Comparison of ENCODE assay signal across 8 cellular contexts in genomic region chr10:96586419-96587254, GRCh38. TPM values are rescaled to one million over a fixed set of nuclear protein-coding genes. Genes with fewer than 3 reads are reported as not detected.
DNase-seq lines count a peak whose midpoint lies in the region; ATAC-seq and TF ChIP-seq lines count a peak whose summit lies in the region.

TM9SF3 (minus strand) TSS chr10:96587012; CDS start chr10:96586835, 177 bp downstream.

- in situ Hi-C loops in IMR-90 (cut with MboI; ENCODE audit: low sequenced_read_pairs) = no loop called here

- H3K27ac ChIP-seq in IMR-90 (ENCODE audit: insufficient read depth, low read length) (peak within 1 kb of the TSS; percentile 95), RWPE2 (ENCODE audit: poor library complexity, severe bottlenecking) (peak within 1 kb of the TSS; percentile 84), neural cell (ENCODE audit: low read length) (peak within 1 kb of the TSS; percentile 87), stomach (peak within 1 kb of the TSS; percentile 97 to 100 (median 99))

- H3F3A ChIP-seq in neural cell (ENCODE audit: insufficient read depth, low read length, poor library complexity, severe bottlenecking) = no peaks in the 10 kb centered on the region

- H3K36me3 ChIP-seq in IMR-90 (ENCODE audit: control insufficient read depth, insufficient read depth, low read length) (no peaks in the 10 kb centered on the region), RWPE2 (ENCODE audit: low read depth) (peaks cover 13% of the 10 kb centered on the region), neural cell (ENCODE audit: insufficient read depth, low read length) (no peaks in the 10 kb centered on the region), stomach (no peaks in the 10 kb centered on the region)

- ATAC-seq in GM21515 (IDR thresholded peaks at IDR 0.05; ENCODE audit: unreplicated experiment) (peak; percentile 70), IMR-90 (ENCODE audit: low read depth) (peak; percentile 87), RWPE2 (ENCODE audit: low read depth) (peak; percentile 80)

- H3K4me2 ChIP-seq in IMR-90 (ENCODE audit: low read depth, low read length) (peak within 1 kb of the TSS; percentile 100), neural cell (ENCODE audit: low read length) (peak within 1 kb of the TSS; percentile 98)

- H3K27me3 ChIP-seq in IMR-90 (ENCODE audit: control insufficient read depth, insufficient read depth, low read length) (no peaks in the 10 kb centered on the region), RWPE2 (ENCODE audit: insufficient read depth, poor library complexity, severe bottlenecking) (no peaks in the 10 kb centered on the region), neural cell (ENCODE audit: insufficient read depth, low read depth, low read length) (no peaks in the 10 kb centered on the region), stomach (no peaks in the 10 kb centered on the region)

- H2BK120ac ChIP-seq in IMR-90 (ENCODE audit: low read depth, low read length) = peak within 1 kb of the TSS; percentile 38

- H3K79me1 ChIP-seq in IMR-90 (ENCODE audit: low read depth in 1 of 2, low read length in 2 of 2) = peaks cover 0 to 21% of the 10 kb centered on the region in 2 experiments; a peak in 2 of 4 replicates

- peak within 1 kb of the TSS; percentile 44 for H3K18ac ChIP-seq in IMR-90 (ENCODE audit: low read depth, low read length)

- H3K4ac ChIP-seq in IMR-90 (ENCODE audit: low read depth, low read length) = peak within 1 kb of the TSS; percentile 23

- peak within 1 kb of the TSS; percentile 96 for H2AK9ac ChIP-seq in IMR-90 (replicated peaks; ENCODE audit: low read depth, low read length, poor library complexity)

- peak within 1 kb of the TSS; percentile 64 for H3K14ac ChIP-seq in IMR-90 (replicated peaks; ENCODE audit: low read depth, low read length)

- DNase-seq in DMS153 (lab: John Stamatoyannopoulos, UW) = peak; percentile 59
- peak; percentile 83 for DNase-seq in IMR-90
- DNase-seq in RWPE2 (ENCODE audit: low spot score) = peak; percentile 90
- peak; percentile 89 for DNase-seq in activated effector memory CD4-positive, alpha-beta T cell treated with Interleukin-2 at 50 U/mL for 16 hours
- DNase-seq in fibroblast of villous mesenchyme (ENCODE audit: low read depth) = peak; percentile 92
- DNase-seq in stomach = peak; percentile 95

- H4K20me1 ChIP-seq in IMR-90 (ENCODE audit: insufficient read depth, low read length) (peaks cover 47% of the 10 kb centered on the region), neural cell (ENCODE audit: insufficient read depth) (no peaks in the 10 kb centered on the region)

- peak; percentile 59 for TF ChIP-seq EP300 in neural cell (conservative IDR thresholded peaks at IDR 0.05; ENCODE audit: poor library complexity, severe bottlenecking)
- no peak for TF ChIP-seq EP300 in stomach (IDR thresholded peaks at IDR 0.05)

- TF ChIP-seq RAD21 in IMR-90 (IDR thresholded peaks at IDR 0.05; ENCODE audit: low read length) (no peak), neural cell (conservative IDR thresholded peaks at IDR 0.05) (peak; percentile 45)

- H2BK5ac ChIP-seq in IMR-90 (ENCODE audit: low read depth, low read length, poor library complexity, severe bottlenecking) = peak within 1 kb of the TSS; percentile 82

- TF ChIP-seq CTCF in IMR-90 (conservative IDR thresholded peaks at IDR 0.05; ENCODE audit: low read depth, low read length) (no peak), RWPE2 (IDR thresholded peaks at IDR 0.05; ENCODE audit: poor library complexity, severe bottlenecking) (no peak), fibroblast of villous mesenchyme (IDR thresholded peaks at IDR 0.05; ENCODE audit: insufficient read depth, low read depth, low read length) (no peak), neural cell (IDR thresholded peaks at IDR 0.05; ENCODE audit: poor library complexity, severe bottlenecking) (peak; percentile 45), stomach (IDR thresholded peaks at IDR 0.05) (peak in 1 of 7 experiments; percentile 15)

- no peaks in the 10 kb centered on the region for H3K9me2 ChIP-seq in neural cell (ENCODE audit: insufficient read depth, low read length)

- peak within 1 kb of the TSS; percentile 74 to 76 for H4K8ac ChIP-seq in IMR-90 (ENCODE audit: low read depth in 2 of 2, low read length in 2 of 2)

- CTCF ChIA-PET in IMR-90 (lab: Yijun Ruan, JAX) = interaction anchor here (0.9 kb wide), 1 partner anchor 12 kb away, joined by 3 read pairs; no protein-coding TSS in a partner anchor

- H3K23ac ChIP-seq in IMR-90 (ENCODE audit: low read depth, low read length) = peak within 1 kb of the TSS; percentile 77

- H3K9ac ChIP-seq in IMR-90 (ENCODE audit: low read depth, low read length) (peak within 1 kb of the TSS; percentile 93), neural cell (ENCODE audit: low read length) (peak within 1 kb of the TSS; percentile 91)

- peak; percentile 91 for TF ChIP-seq POLR2A in IMR-90 (IDR thresholded peaks at IDR 0.05; ENCODE audit: low read depth, low read length)
- TF ChIP-seq POLR2A in stomach (IDR thresholded peaks at IDR 0.05) = no peak

- H2AFZ ChIP-seq in IMR-90 (replicated peaks; ENCODE audit: low read length, poor library complexity) (peak within 1 kb of the TSS; percentile 93), neural cell (ENCODE audit: low read depth, low read length) (peak within 1 kb of the TSS; percentile 77)

- intact Hi-C loops in IMR-90 (cut with micrococcal nuclease) (loop anchor here (2.0 to 5.0 kb wide), 2 partner anchors 96 to 246 kb away; partner anchors contain the start of gene LCOR), stomach (cut with DNase I; ENCODE audit: low total_unique reads) (no loop called here)

- dilution Hi-C loops in IMR-90 (cut with HindIII; ENCODE audit: low sequenced_read_pairs, unreplicated experiment) = no loop called here

- peak within 1 kb of the TSS; percentile 63 for H2AK5ac ChIP-seq in IMR-90 (ENCODE audit: low read depth, low read length)

- peaks cover 4% of the 10 kb centered on the region; the same call in 1 of the 2 replicates for H3K9me1 ChIP-seq in IMR-90 (ENCODE audit: insufficient read depth, low read length)

- H3K4me3 ChIP-seq in IMR-90 (ENCODE audit: insufficient read depth, low read depth, low read length) (peak within 1 kb of the TSS; percentile 78), RWPE2 (ENCODE audit: severe bottlenecking) (peak within 1 kb of the TSS; percentile 61), fibroblast of villous mesenchyme (ENCODE audit: low read depth, low read length) (peak within 1 kb of the TSS; percentile 77), neural cell (ENCODE audit: low read length) (peak within 1 kb of the TSS; percentile 94), stomach (peak within 1 kb of the TSS; percentile 74 to 92 (median 83))

- peak within 1 kb of the TSS; percentile 35; the same call in 1 of the 2 replicates for H2BK20ac ChIP-seq in IMR-90 (ENCODE audit: low read depth, low read length)

- POLR2A ChIA-PET in IMR-90 (lab: Charles Lee; ENCODE audit: unreplicated experiment) = no interaction called here

- H4K91ac ChIP-seq in IMR-90 (ENCODE audit: insufficient read depth, low read depth, low read length) = peak within 1 kb of the TSS; percentile 63

- peak within 1 kb of the TSS; percentile 18; the same call in 1 of the 3 replicates for H2BK15ac ChIP-seq in IMR-90 (ENCODE audit: low read depth, low read length)

- BruUV-seq in IMR-90 (replicated peaks; lab: Mats Ljungman, UMichigan) = no TSS peak

- H3K4me1 ChIP-seq in IMR-90 (ENCODE audit: control insufficient read depth, insufficient read depth, low read length) = peaks cover 11% of the 10 kb centered on the region
- H3K4me1 ChIP-seq in RWPE2 (ENCODE audit: insufficient read depth, poor library complexity, severe bottlenecking) = peaks cover 20% of the 10 kb centered on the region
- peaks cover 45 to 67% (median 55%) of the 10 kb centered on the region in 4 donors for H3K4me1 ChIP-seq in stomach

- peak within 1 kb of the TSS; percentile 75 for H4K5ac ChIP-seq in IMR-90 (ENCODE audit: low read depth, low read length)

- H3K9me3 ChIP-seq in IMR-90 (ENCODE audit: control insufficient read depth, insufficient read depth, low read length) (no peaks in the 10 kb centered on the region), RWPE2 (ENCODE audit: severe bottlenecking) (no peaks in the 10 kb centered on the region), neural cell (ENCODE audit: low read length) (no peaks in the 10 kb centered on the region), stomach (no peaks in the 10 kb centered on the region)

- H3K56ac ChIP-seq in IMR-90 (ENCODE audit: extremely low read depth, insufficient read depth, low read length) = peak within 1 kb of the TSS; percentile 67

- H3K79me2 ChIP-seq in neural cell (replicated peaks; ENCODE audit: insufficient read depth, low read length) = peaks cover 46% of the 10 kb centered on the region

- 1% methylated on average over 51 of the region's 107 CpGs; no CpG with 5 or more reads in 1 of the 2 experiments for WGBS in IMR-90 (ENCODE audit: extremely low coverage in 2 of 2, insufficient read length in 1 of 2), 2 experiments
- WGBS in stomach, 5 donors = 0 to 2% (median 0%) methylated on average over 6 to 107 of the region's 107 CpGs

TF ChIP-seq in IMR-90, 13 proteins besides CTCF, POLR2A, EP300 and RAD21 (continues in another document):
- TF ChIP-seq SMC3 (IDR thresholded peaks at IDR 0.05; ENCODE audit: low read depth, low read length) (no peak), MAFK (IDR thresholded peaks at IDR 0.05; ENCODE audit: low read depth, low read length) (no peak), CHD1 (IDR thresholded peaks at IDR 0.05; ENCODE audit: low read depth, low read length) (no peak; the same call in none of the 2 replicates), RCOR1 (IDR thresholded peaks at IDR 0.05; ENCODE audit: insufficient replicate concordance, low read length) (no peak), BHLHE40 (IDR thresholded peaks at IDR 0.05; ENCODE audit: low read depth, low read length) (peak; percentile 95), MAZ (IDR thresholded peaks at IDR 0.05; ENCODE audit: borderline replicate concordance, low read depth, low read length) (peak; percentile 95)

TF ChIP-seq in neural cell, 6 proteins besides CTCF, POLR2A, EP300 and RAD21 (continues in another document):
- TF ChIP-seq SMC3 (conservative IDR thresholded peaks at IDR 0.05; ENCODE audit: poor library complexity) = peak; percentile 50
- TF ChIP-seq TAF1 (IDR thresholded peaks at IDR 0.05; ENCODE audit: low read depth) = peak; percentile 58
- TF ChIP-seq MXI1 (conservative IDR thresholded peaks at IDR 0.05; ENCODE audit: poor library complexity, severe bottlenecking) = peak; percentile 71
- no peak for TF ChIP-seq EZH2 (IDR thresholded peaks at IDR 0.05; ENCODE audit: borderline replicate concordance, insufficient read depth, low read length, poor library complexity, severe bottlenecking)
- TF ChIP-seq POLR2AphosphoS5 (IDR thresholded peaks at IDR 0.05) = peak; percentile 89

RNA-seq across cellular contexts. Expression of gene TM9SF3, which starts in this region (rescaled TPM):
- 61.8 and 190 TPM in 2 replicates for total RNA-seq in IMR-90 (2012; rRNA removed)
- 20.3 and 33.7 TPM in 2 replicates for polyA plus RNA-seq in IMR-90 (2012; rRNA removed)
- 8.5 and 11.4 TPM in 2 replicates for polyA plus RNA-seq in IMR-90 (2012; cell fraction: cytosol; rRNA removed)
- 5.0 and 28.0 TPM in 2 replicates for polyA plus RNA-seq in IMR-90 (2012; cell fraction: nucleus; rRNA removed; ENCODE audit: low replicate concordance)
- 92.1 and 147 TPM in 2 replicates for total RNA-seq in fibroblast of villous mesenchyme
- polyA plus RNA-seq in neural cell = 66.4 and 73.3 TPM in 2 replicates
- 134 and 139 TPM in 2 replicates for polyA minus RNA-seq in neural cell
- total RNA-seq in stomach = 100 to 1,000 TPM in 3 of 5 donors, 10 to 100 TPM in 2; 69.4 to 343 (median 122) TPM
- 10 to 100 TPM; 28.6 to 33.6 (median 32.3) TPM for polyA plus RNA-seq in stomach

Comparison
In these comparisons a context has a peak if more than half of its experiments do, and no peak if none do; other contexts are left out.
1. Peak in every context shown above with its lines: DNase-seq, ATAC-seq, H3K4me3 ChIP-seq and H3K27ac ChIP-seq.